Comparison of ENCODE assay signal across 8 cellular contexts in genomic region chr16:20763461-20764232, GRCh38.
DNase-seq lines count a peak whose midpoint lies in the region; ATAC-seq and TF ChIP-seq lines count a peak whose summit lies in the region.

A gene with protein sequence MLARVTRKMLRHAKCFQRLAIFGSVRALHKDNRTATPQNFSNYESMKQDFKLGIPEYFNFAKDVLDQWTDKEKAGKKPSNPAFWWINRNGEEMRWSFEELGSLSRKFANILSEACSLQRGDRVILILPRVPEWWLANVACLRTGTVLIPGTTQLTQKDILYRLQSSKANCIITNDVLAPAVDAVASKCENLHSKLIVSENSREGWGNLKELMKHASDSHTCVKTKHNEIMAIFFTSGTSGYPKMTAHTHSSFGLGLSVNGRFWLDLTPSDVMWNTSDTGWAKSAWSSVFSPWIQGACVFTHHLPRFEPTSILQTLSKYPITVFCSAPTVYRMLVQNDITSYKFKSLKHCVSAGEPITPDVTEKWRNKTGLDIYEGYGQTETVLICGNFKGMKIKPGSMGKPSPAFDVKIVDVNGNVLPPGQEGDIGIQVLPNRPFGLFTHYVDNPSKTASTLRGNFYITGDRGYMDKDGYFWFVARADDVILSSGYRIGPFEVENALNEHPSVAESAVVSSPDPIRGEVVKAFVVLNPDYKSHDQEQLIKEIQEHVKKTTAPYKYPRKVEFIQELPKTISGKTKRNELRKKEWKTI (plus strand): TSS chr16:20764014. CDS start chr16:20770035, 6,021 bp downstream.

- ATAC-seq in GM21717 (IDR thresholded peaks at IDR 0.05; ENCODE audit: unreplicated experiment), result peak; percentile 98

- TF ChIP-seq CTCF in WI38 (IDR thresholded peaks at IDR 0.05; ENCODE audit: low read depth, low read length), result no peak

- DNase-seq in ELR (ENCODE audit: low read depth) (peak; percentile 78), HuH-7.5 (ENCODE audit: low spot score) (peak; percentile 47), cerebellar cortex (ENCODE audit: low spot score) (peak; percentile 6), kidney glomerular epithelial cell (lab: John Stamatoyannopoulos, UW) (peak; percentile 99), NCI-H187 (lab: John Stamatoyannopoulos, UW) (no peak)
- DNase-seq in stimulated activated CD4-positive, alpha-beta T cell treated with anti-CD3 and anti-CD28 coated beads, TNF-alpha, amount 100 ng/mL, for 1 hour (ENCODE audit: low read depth in 3 of 3, low spot score in 1 of 3), result peak in 2 of 3 donors; percentile 21 to 30

- H3K4me3 ChIP-seq in WI38 (ENCODE audit: low read depth, low read length), result peak within 1 kb of the TSS; percentile 59

Comparison
In these comparisons a context has a peak if more than half of its experiments do, and no peak if none do; other contexts are left out.
1. DNase-seq: peak in ELR (single experiment), HuH-7.5 (single experiment), cerebellar cortex (single experiment), kidney glomerular epithelial cell (single experiment) and stimulated activated CD4-positive, alpha-beta T cell treated with anti-CD3 and anti-CD28 coated beads, TNF-alpha, amount 100 ng/mL, for 1 hour (2 of 3); none in NCI-H187 (0 of 2).